Comparison of ENCODE assay signal across 9 cellular contexts in genomic region chr2:74690571-74690970, GRCh38. TPM values are rescaled to one million over a fixed set of nuclear protein-coding genes. Genes with fewer than 3 reads are reported as not detected.
DNase-seq lines count a peak whose midpoint lies in the region; ATAC-seq and TF ChIP-seq lines count a peak whose summit lies in the region.
"Had no signal": no experiment of that assay in that cellular context is flagged by ENCODE, and none has a peak within 500 bp of the region (broad histone marks: within the 10 kb centered on the region; RNA-seq: fewer than 3 reads in every experiment).

No MANE protein-coding gene starts in this region.

- no peaks in the 10 kb centered on the region for H3K36me3 ChIP-seq in lower lobe of right lung
- H3K36me3 ChIP-seq in aorta (ENCODE audit: control insufficient read depth in 1 of 2, insufficient read depth in 2 of 2, low read length in 1 of 2), result no peaks in the 10 kb centered on the region
- H3K36me3 ChIP-seq: BLaER1 had no signal

- ATAC-seq in GM19463 (IDR thresholded peaks at IDR 0.05; ENCODE audit: unreplicated experiment), result peak; percentile 70
- peak; percentile 81 to 87 for ATAC-seq in lower lobe of right lung
- ATAC-seq in aorta (ENCODE audit: low FRiP score), result peak; percentile 87

- 5 to 8% methylated on average over 4 of the region's 4 CpGs for WGBS in aorta, 2 donors

- H3K9me3 ChIP-seq in lower lobe of right lung (no peaks in the 10 kb centered on the region), aorta (ENCODE audit: control insufficient read depth, low read length) (no peaks in the 10 kb centered on the region)
- H3K9me3 ChIP-seq: BLaER1 had no signal

- H3K27ac ChIP-seq in lower lobe of right lung, result no peak overlapping the region
- H3K27ac ChIP-seq in aorta (ENCODE audit: low read depth in 1 of 2, low read length in 2 of 2), result no peak overlapping the region
- H3K27ac ChIP-seq: BLaER1 had no signal

- no peak overlapping the region for H3K4me3 ChIP-seq in lower lobe of right lung
- H3K4me3 ChIP-seq in aorta (ENCODE audit: low read length in 2 of 2), result no peak overlapping the region
- H3K4me3 ChIP-seq: BLaER1 had no signal

- H3K27me3 ChIP-seq in lower lobe of right lung (ENCODE audit: low read depth), result no peaks in the 10 kb centered on the region
- H3K27me3 ChIP-seq in aorta (ENCODE audit: control insufficient read depth in 1 of 2, insufficient read depth in 2 of 2, low read length in 1 of 2), result no peaks in the 10 kb centered on the region
- H3K27me3 ChIP-seq: BLaER1 had no signal

- H3K4me1 ChIP-seq in lower lobe of right lung (no peaks in the 10 kb centered on the region), aorta (ENCODE audit: control insufficient read depth in 1 of 2, insufficient read depth in 2 of 2, low read length in 2 of 2) (no peaks in the 10 kb centered on the region)

- TF ChIP-seq CTCF in lower lobe of right lung (IDR thresholded peaks at IDR 0.05), result peak; percentile 71

- DNase-seq in NCI-H2029 treated with DMSO at 0.1 percent for 48 hours (lab: John Stamatoyannopoulos, UW) (peak; percentile 21), NCI-H2029 (lab: John Stamatoyannopoulos, UW) (no peak), KG1 (lab: John Stamatoyannopoulos, UW) (peak; percentile 45), OCI-M1 (lab: John Stamatoyannopoulos, UW) (peak; percentile 78), dermis microvascular lymphatic vessel endothelial cell (ENCODE audit: low read depth in 2 of 2) (peak; percentile 37 to 64), lower lobe of right lung (no peak), aorta (no peak)

- intact Hi-C loops in lower lobe of right lung (cut with DNase I) (no loop called here), aorta (cut with DNase I) (loop anchor here (1.0 to 5.0 kb wide), 3 partner anchors 186 to 717 kb away; no protein-coding TSS in a partner anchor)

RNA-seq across cellular contexts. Expression of gene SEMA4F, which starts 36.5 kb away (rescaled TPM):
- total RNA-seq in dermis microvascular lymphatic vessel endothelial cell, result 2.6 and 5.1 TPM in 2 replicates
- total RNA-seq in lower lobe of right lung, result 12.0 TPM
- 10 to 100 TPM in 1 of 2 donors, 1 to 10 TPM in 1; 7.7 to 10.8 TPM for total RNA-seq in aorta
- polyA plus RNA-seq in aorta, result 1 to 10 TPM; 1.4 to 6.7 TPM

RNA-seq across cellular contexts. Expression of gene M1AP, which starts 42.4 kb away (rescaled TPM):
- not detected in 2 replicates for total RNA-seq in dermis microvascular lymphatic vessel endothelial cell
- 1.8 TPM for total RNA-seq in lower lobe of right lung
- total RNA-seq in aorta, result 1 to 10 TPM in 1 of 2 donors, not detected in 1; 1.3 TPM
- not detected for polyA plus RNA-seq in aorta

Comparison
In these comparisons a context has a peak if more than half of its experiments do, and no peak if none do; other contexts are left out.
1. DNase-seq: peak in NCI-H2029 treated with DMSO at 0.1 percent for 48 hours (single experiment), KG1 (single experiment), OCI-M1 (single experiment) and dermis microvascular lymphatic vessel endothelial cell (2 of 2); none in NCI-H2029 (single experiment), lower lobe of right lung (single experiment) and aorta (0 of 2).
2. Peak in every context shown above with its lines, with median percentiles within 50 percentile points of each other: ATAC-seq.